ENCODE assay signal across 32 cellular contexts in the genomic region with DNA sequence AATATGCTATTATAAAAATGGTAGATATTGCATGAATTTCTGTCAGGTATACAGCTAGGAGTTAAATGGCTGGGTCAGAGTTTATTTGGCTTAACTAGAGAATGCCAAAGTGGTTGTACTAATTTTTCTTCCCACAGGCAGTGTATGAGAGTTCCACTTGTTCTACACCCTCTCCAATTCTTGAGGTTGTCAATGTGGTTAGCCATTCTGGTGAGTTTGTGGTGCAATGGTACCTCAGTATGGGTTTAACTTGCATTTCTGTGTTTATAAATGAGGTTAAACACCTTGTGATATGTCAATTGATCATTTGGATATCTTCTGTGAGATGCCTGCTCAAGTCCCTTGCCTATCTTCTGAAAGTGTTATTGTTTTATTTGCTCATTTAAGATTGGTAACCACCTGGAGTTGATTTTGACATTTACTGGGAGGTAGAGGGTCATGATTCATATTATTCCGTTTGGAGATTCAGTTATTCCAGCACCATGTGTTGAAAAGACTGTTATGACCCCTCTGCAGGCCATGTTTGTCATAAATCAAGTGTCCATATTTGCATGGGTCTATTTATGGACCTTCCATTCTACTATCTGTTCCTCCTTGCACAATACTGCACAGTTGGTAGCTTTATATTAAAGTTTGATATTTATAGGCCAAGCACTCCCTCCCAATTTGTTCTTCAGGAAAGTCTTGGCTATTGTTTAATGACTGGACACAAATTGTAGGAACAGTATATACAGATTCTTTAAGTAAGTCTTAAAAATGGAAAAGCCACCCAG. TPM values are rescaled to one million over a fixed set of nuclear protein-coding genes. Genes with fewer than 3 reads are reported as not detected.
"Had no signal": no experiment of that assay in that cellular context is flagged by ENCODE, and none has a peak within 500 bp of the region (broad histone marks: within the 10 kb centered on the region; RNA-seq: fewer than 3 reads in every experiment).

No MANE protein-coding gene starts in this region.

- H3K9me3 Mint-ChIP-seq: central memory CD8-positive, alpha-beta T cell; dendritic cell treated with granulocyte-macrophage colony-stimulating factor and Interleukin-4, amounts not matched to agents 40 ng/mL and 50 ng/mL, for 4 days; immature natural killer cell; mesothelial cell of epicardium; naive thymus-derived CD8-positive, alpha-beta T cell; stimulated activated memory B cell treated with anti-CD40 and anti-IgM and Interleukin-4, amounts not matched to agents 10 μg/mL and 1 μg/mL and 100 μg/mL, for 72 hours; stimulated activated naive CD8-positive, alpha-beta T cell treated with anti-CD3 and anti-CD28 coated beads, Interleukin-15, amount 100 ng/mL, for 72 hours had no signal

- DNase-seq: activated CD4-positive, alpha-beta T cell treated with anti-CD3 and anti-CD28 coated beads for 36 hours; activated CD4-positive, CD25-positive, alpha-beta regulatory T cell; activated effector memory CD4-positive, alpha-beta T cell treated with Interleukin-2 at 50 U/mL for 16 hours; activated naive CD4-positive, alpha-beta T cell treated with Interleukin-2 at 50 U/mL for 16 hours; activated T-cell treated with anti-CD3 and anti-CD28 coated beads for 4 hours; anterior cingulate cortex; effector CD8-positive, alpha-beta T cell; head of caudate nucleus; hippocampal formation; immature natural killer cell; left colon; naive thymus-derived CD8-positive, alpha-beta T cell; retina; stimulated activated CD4-positive, alpha-beta T cell treated with anti-CD3 and anti-CD28 coated beads, Interleukin-1b, Interleukin-23, amount 100 ng/mL, for 48 hours; stimulated activated CD4-positive, alpha-beta T cell treated with anti-CD3 and anti-CD28 coated beads, Interleukin-4, amount 100 ng/mL, for 4 hours; stimulated activated CD8-positive, alpha-beta memory T cell treated with anti-CD3 and anti-CD28 coated beads, Interleukin-4, amount 100 ng/mL, for 48 hours; stimulated activated naive CD8-positive, alpha-beta T cell treated with anti-CD3 and anti-CD28 coated beads, Interleukin-15, amount 100 ng/mL, for 72 hours; substantia nigra; T-helper 2 cell; upper lobe of right lung had no signal

- H3K4me3 Mint-ChIP-seq: activated CD4-positive, alpha-beta T cell treated with anti-CD3 and anti-CD28 coated beads for 36 hours; activated naive CD8-positive, alpha-beta T cell; central memory CD8-positive, alpha-beta T cell; dendritic cell treated with granulocyte-macrophage colony-stimulating factor and Interleukin-4, amounts not matched to agents 40 ng/mL and 50 ng/mL, for 4 days; immature natural killer cell; mesothelial cell of epicardium; naive thymus-derived CD8-positive, alpha-beta T cell; stimulated activated memory B cell treated with anti-CD40 and anti-IgM and Interleukin-4, amounts not matched to agents 10 μg/mL and 1 μg/mL and 100 μg/mL, for 72 hours; stimulated activated naive CD8-positive, alpha-beta T cell treated with anti-CD3 and anti-CD28 coated beads, Interleukin-15, amount 100 ng/mL, for 72 hours had no signal

- H3K27ac Mint-ChIP-seq: activated CD4-positive, alpha-beta T cell treated with anti-CD3 and anti-CD28 coated beads for 36 hours; activated naive CD8-positive, alpha-beta T cell; dendritic cell treated with granulocyte-macrophage colony-stimulating factor and Interleukin-4, amounts not matched to agents 40 ng/mL and 50 ng/mL, for 4 days; immature natural killer cell; mesothelial cell of epicardium; naive thymus-derived CD8-positive, alpha-beta T cell; stimulated activated memory B cell treated with anti-CD40 and anti-IgM and Interleukin-4, amounts not matched to agents 10 μg/mL and 1 μg/mL and 100 μg/mL, for 72 hours; stimulated activated naive CD8-positive, alpha-beta T cell treated with anti-CD3 and anti-CD28 coated beads, Interleukin-15, amount 100 ng/mL, for 72 hours had no signal

- ATAC-seq: activated CD4-positive, alpha-beta T cell treated with anti-CD3 and anti-CD28 coated beads for 36 hours; gastroesophageal sphincter; left colon; naive thymus-derived CD8-positive, alpha-beta T cell; sciatic nerve; stimulated activated memory B cell treated with anti-CD40 and anti-IgM and Interleukin-4, amounts not matched to agents 10 μg/mL and 1 μg/mL and 100 μg/mL, for 72 hours; stimulated activated naive CD8-positive, alpha-beta T cell treated with anti-CD3 and anti-CD28 coated beads, Interleukin-15, amount 100 ng/mL, for 72 hours; upper lobe of right lung had no signal

- H3K36me3 Mint-ChIP-seq: activated naive CD8-positive, alpha-beta T cell; immature natural killer cell; mesothelial cell of epicardium; naive thymus-derived CD8-positive, alpha-beta T cell; stimulated activated memory B cell treated with anti-CD40 and anti-IgM and Interleukin-4, amounts not matched to agents 10 μg/mL and 1 μg/mL and 100 μg/mL, for 72 hours had no signal

- H3K27me3 Mint-ChIP-seq: activated CD4-positive, alpha-beta T cell treated with anti-CD3 and anti-CD28 coated beads for 36 hours; activated naive CD8-positive, alpha-beta T cell; central memory CD8-positive, alpha-beta T cell; naive thymus-derived CD8-positive, alpha-beta T cell; stimulated activated memory B cell treated with anti-CD40 and anti-IgM and Interleukin-4, amounts not matched to agents 10 μg/mL and 1 μg/mL and 100 μg/mL, for 72 hours; stimulated activated naive CD8-positive, alpha-beta T cell treated with anti-CD3 and anti-CD28 coated beads, Interleukin-15, amount 100 ng/mL, for 72 hours had no signal

RNA-seq across cellular contexts. Expression of gene FALEC, which starts 5.8 kb away (rescaled TPM):
- total RNA-seq: bronchial epithelial cell, gastroesophageal sphincter, kidney, left colon, liver, omental fat pad, sciatic nerve, smooth muscle cell had no signal
